ENCODE assay signal across 8 cellular contexts in the genomic region with DNA sequence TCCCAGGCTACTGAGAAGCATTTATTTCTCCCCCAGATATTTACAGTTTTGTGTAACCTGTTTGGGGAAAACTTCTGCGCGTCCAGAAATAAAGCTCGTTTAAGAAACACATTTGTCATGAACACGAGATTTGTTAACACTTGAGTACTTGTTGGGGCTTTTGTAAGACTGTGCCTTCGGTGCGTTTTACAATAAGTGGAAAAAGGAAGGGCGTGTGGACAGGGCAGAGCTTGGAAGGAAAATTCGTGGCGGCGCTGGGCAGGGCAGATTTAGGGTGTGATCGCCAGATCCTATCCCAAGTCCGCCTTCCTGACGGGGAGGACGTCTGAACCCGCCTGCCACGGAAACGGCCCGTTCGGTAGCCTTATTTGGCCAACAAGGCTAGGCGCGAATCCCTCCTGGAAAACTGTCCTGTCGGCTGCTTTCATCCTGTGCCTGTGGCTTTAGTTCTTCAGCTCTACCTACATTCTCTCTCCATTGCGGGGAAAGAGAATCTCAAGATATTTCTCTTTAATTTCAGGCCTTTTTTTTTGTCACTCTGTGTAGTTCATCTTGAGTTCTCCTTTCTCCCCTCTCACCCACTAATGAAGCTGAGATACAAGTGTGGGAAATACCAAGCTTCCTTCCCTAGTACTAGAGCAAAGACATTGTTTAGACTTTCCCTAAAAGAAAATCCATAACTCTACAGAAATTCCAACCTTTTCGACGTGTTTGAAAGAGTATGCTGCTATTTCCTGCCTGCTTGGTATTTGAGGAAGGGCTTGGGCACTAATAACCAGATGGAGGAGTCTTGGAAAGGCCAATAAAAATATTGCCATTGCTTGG. TPM values are rescaled to one million over a fixed set of nuclear protein-coding genes. Genes with fewer than 3 reads are reported as not detected.
DNase-seq lines count a peak whose midpoint lies in the region; ATAC-seq and TF ChIP-seq lines count a peak whose summit lies in the region.

No MANE protein-coding gene starts in this region.

- POLR2A ChIA-PET in AG04450 (lab: Yijun Ruan, JAX): no interaction called here
- POLR2A ChIA-PET in SK-N-SH (lab: Yijun Ruan, JAX): no interaction called here

- H3K79me2 ChIP-seq in SK-N-SH (ENCODE audit: insufficient read depth): peaks cover 60% of the 10 kb centered on the region

- DNase-seq in AG04450 (ENCODE audit: low read depth, low spot score): peak; percentile 63
- DNase-seq in SK-N-SH: peak; percentile 54
- peak; percentile 39 for DNase-seq in brain pericyte (ENCODE audit: low read depth, low spot score)
- no peak for DNase-seq in GM19240 (ENCODE audit: insufficient read length, low spot score)

- peak overlapping the region; percentile 63 for H2AFZ ChIP-seq in SK-N-SH (ENCODE audit: low read depth)

- no peaks in the 10 kb centered on the region for H3K27me3 ChIP-seq in AG04450 (ENCODE audit: control insufficient read depth, insufficient read depth, low read length)
- no peaks in the 10 kb centered on the region for H3K27me3 ChIP-seq in SK-N-SH (ENCODE audit: insufficient read depth)
- no peaks in the 10 kb centered on the region for H3K27me3 ChIP-seq in rectal smooth muscle tissue (ENCODE audit: control insufficient read depth, insufficient read depth, low read length)

- peak overlapping the region; percentile 87 for H3K4me3 ChIP-seq in AG04450 (ENCODE audit: low read depth, low read length)
- peak overlapping the region; percentile 86 to 93 for H3K4me3 ChIP-seq in SK-N-SH (ENCODE audit: low read depth in 2 of 2, low read length in 1 of 2)
- H3K4me3 ChIP-seq in iPS-11a (ENCODE audit: low read depth, low read length): peak overlapping the region; percentile 78
- H3K4me3 ChIP-seq in rectal smooth muscle tissue (ENCODE audit: low read length): peak overlapping the region; percentile 93

- peaks cover under 1% of the 10 kb centered on the region for H3F3A ChIP-seq in SK-N-SH (replicated peaks; ENCODE audit: insufficient read depth)

- 2% methylated on average over 22 of the region's 25 CpGs for WGBS in SK-N-SH (ENCODE audit: low lambda C conversion rate)

- CTCF ChIA-PET in AG04450 (lab: Charles Lee) (interaction anchor here (0.6 to 1.7 kb wide), 5 partner anchors 9 to 630 kb away, joined by 3 to 10 read pairs (median 5); no protein-coding TSS in a partner anchor), SK-N-SH (lab: Yijun Ruan, JAX) (interaction anchor here (0.6 to 2.2 kb wide), 4 partner anchors 10 to 94 kb away, joined by 3 to 6 read pairs (median 4); no protein-coding TSS in a partner anchor)

- peak overlapping the region; percentile 86 for H3K4me2 ChIP-seq in SK-N-SH

- H3K27ac ChIP-seq in AG04450 (ENCODE audit: low read depth, low read length) (peak overlapping the region; percentile 74), SK-N-SH (ENCODE audit: low read depth in 2 of 2, low read length in 1 of 2) (peak overlapping the region; percentile 73 to 84), rectal smooth muscle tissue (ENCODE audit: low read depth, low read length) (peak overlapping the region; percentile 92)

- H3K36me3 ChIP-seq in SK-N-SH (replicated peaks in 1 of 2; ENCODE audit: control insufficient read depth in 1 of 2, insufficient read depth in 2 of 2, low read length in 1 of 2) (peaks cover 14 to 26% of the 10 kb centered on the region in 2 experiments), rectal smooth muscle tissue (ENCODE audit: control insufficient read depth, insufficient read depth, low read length) (peaks cover 1% of the 10 kb centered on the region)

- no peaks in the 10 kb centered on the region for H3K9me3 ChIP-seq in AG04450 (ENCODE audit: control insufficient read depth, insufficient read depth, low read length)
- H3K9me3 ChIP-seq in SK-N-SH: no peaks in the 10 kb centered on the region

- H3K9ac ChIP-seq in SK-N-SH: peak overlapping the region; percentile 85
- peak overlapping the region; percentile 97 for H3K9ac ChIP-seq in rectal smooth muscle tissue (ENCODE audit: low read length)

- H3K9me2 ChIP-seq in SK-N-SH: no peaks in the 10 kb centered on the region

- no peak for TF ChIP-seq EP300 in SK-N-SH (IDR thresholded peaks at IDR 0.05; ENCODE audit: borderline replicate concordance in 1 of 2, low read depth in 1 of 2, low read length in 1 of 2)

- peaks cover 5 to 14% of the 10 kb centered on the region in 2 experiments; a peak in 3 of 4 replicates for H3K4me1 ChIP-seq in SK-N-SH (ENCODE audit: control insufficient read depth in 1 of 2, insufficient read depth in 2 of 2, low read depth in 1 of 2, low read length in 1 of 2)
- peaks cover 18% of the 10 kb centered on the region for H3K4me1 ChIP-seq in rectal smooth muscle tissue (ENCODE audit: control insufficient read depth, insufficient read depth, low read length)

- peaks cover 23% of the 10 kb centered on the region for H4K20me1 ChIP-seq in SK-N-SH (ENCODE audit: insufficient read depth)

- no peak for TF ChIP-seq CTCF in AG04450 (IDR thresholded peaks at IDR 0.05; ENCODE audit: low read depth, low read length)
- no peak for TF ChIP-seq CTCF in SK-N-SH (IDR thresholded peaks at IDR 0.05)

- ATAC-seq in GM18505 (IDR thresholded peaks at IDR 0.05; ENCODE audit: unreplicated experiment) (peak; percentile 2), HG03520 (IDR thresholded peaks at IDR 0.05; ENCODE audit: unreplicated experiment) (peak; percentile 4)

- no peak for TF ChIP-seq POLR2A in GM18505 (IDR thresholded peaks at IDR 0.05; ENCODE audit: borderline replicate concordance, extremely low read depth, insufficient read depth, insufficient read length)

- TF ChIP-seq RAD21 in SK-N-SH (IDR thresholded peaks at IDR 0.05; ENCODE audit: low read length): no peak

TF ChIP-seq in SK-N-SH, 30 proteins besides CTCF, POLR2A, EP300 and RAD21 (continues in another document):
- TF ChIP-seq POLR2AphosphoS5 (IDR thresholded peaks at IDR 0.05; ENCODE audit: low read depth, low read length): no peak
- TF ChIP-seq, protein P1, sequence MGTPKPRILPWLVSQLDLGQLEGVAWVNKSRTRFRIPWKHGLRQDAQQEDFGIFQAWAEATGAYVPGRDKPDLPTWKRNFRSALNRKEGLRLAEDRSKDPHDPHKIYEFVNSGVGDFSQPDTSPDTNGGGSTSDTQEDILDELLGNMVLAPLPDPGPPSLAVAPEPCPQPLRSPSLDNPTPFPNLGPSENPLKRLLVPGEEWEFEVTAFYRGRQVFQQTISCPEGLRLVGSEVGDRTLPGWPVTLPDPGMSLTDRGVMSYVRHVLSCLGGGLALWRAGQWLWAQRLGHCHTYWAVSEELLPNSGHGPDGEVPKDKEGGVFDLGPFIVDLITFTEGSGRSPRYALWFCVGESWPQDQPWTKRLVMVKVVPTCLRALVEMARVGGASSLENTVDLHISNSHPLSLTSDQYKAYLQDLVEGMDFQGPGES (IDR thresholded peaks at IDR 0.05; ENCODE audit: low read depth, low read length): no peak
- no peak for TF ChIP-seq EZH2phosphoT487 (IDR thresholded peaks at IDR 0.05; ENCODE audit: borderline replicate concordance, low read depth)
- no peak for TF ChIP-seq GABPA (IDR thresholded peaks at IDR 0.05; ENCODE audit: low read depth)
- no peak for TF ChIP-seq NRF1 (IDR thresholded peaks at IDR 0.05; ENCODE audit: low read depth, low read length)
- TF ChIP-seq GATA2 (CRISPR knock-in tag; IDR thresholded peaks at IDR 0.05): no peak
- no peak for TF ChIP-seq RCOR1 (IDR thresholded peaks at IDR 0.05; ENCODE audit: low read length)
- TF ChIP-seq, protein P2, sequence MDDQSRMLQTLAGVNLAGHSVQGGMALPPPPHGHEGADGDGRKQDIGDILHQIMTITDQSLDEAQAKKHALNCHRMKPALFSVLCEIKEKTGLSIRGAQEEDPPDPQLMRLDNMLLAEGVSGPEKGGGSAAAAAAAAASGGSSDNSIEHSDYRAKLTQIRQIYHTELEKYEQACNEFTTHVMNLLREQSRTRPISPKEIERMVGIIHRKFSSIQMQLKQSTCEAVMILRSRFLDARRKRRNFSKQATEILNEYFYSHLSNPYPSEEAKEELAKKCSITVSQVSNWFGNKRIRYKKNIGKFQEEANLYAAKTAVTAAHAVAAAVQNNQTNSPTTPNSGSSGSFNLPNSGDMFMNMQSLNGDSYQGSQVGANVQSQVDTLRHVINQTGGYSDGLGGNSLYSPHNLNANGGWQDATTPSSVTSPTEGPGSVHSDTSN (IDR thresholded peaks at IDR 0.05): no peak
- TF ChIP-seq FOSL2 (IDR thresholded peaks at IDR 0.05; ENCODE audit: borderline replicate concordance, low read depth): no peak
- no peak for TF ChIP-seq RFX5 (IDR thresholded peaks at IDR 0.05; ENCODE audit: low read length)
- no peak for TF ChIP-seq YY1 (IDR thresholded peaks at IDR 0.05; ENCODE audit: low read depth)
- TF ChIP-seq, protein P3, sequence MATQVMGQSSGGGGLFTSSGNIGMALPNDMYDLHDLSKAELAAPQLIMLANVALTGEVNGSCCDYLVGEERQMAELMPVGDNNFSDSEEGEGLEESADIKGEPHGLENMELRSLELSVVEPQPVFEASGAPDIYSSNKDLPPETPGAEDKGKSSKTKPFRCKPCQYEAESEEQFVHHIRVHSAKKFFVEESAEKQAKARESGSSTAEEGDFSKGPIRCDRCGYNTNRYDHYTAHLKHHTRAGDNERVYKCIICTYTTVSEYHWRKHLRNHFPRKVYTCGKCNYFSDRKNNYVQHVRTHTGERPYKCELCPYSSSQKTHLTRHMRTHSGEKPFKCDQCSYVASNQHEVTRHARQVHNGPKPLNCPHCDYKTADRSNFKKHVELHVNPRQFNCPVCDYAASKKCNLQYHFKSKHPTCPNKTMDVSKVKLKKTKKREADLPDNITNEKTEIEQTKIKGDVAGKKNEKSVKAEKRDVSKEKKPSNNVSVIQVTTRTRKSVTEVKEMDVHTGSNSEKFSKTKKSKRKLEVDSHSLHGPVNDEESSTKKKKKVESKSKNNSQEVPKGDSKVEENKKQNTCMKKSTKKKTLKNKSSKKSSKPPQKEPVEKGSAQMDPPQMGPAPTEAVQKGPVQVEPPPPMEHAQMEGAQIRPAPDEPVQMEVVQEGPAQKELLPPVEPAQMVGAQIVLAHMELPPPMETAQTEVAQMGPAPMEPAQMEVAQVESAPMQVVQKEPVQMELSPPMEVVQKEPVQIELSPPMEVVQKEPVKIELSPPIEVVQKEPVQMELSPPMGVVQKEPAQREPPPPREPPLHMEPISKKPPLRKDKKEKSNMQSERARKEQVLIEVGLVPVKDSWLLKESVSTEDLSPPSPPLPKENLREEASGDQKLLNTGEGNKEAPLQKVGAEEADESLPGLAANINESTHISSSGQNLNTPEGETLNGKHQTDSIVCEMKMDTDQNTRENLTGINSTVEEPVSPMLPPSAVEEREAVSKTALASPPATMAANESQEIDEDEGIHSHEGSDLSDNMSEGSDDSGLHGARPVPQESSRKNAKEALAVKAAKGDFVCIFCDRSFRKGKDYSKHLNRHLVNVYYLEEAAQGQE (IDR thresholded peaks at IDR 0.05; ENCODE audit: low read depth, low read length): no peak
- no peak; the same call in 1 of the 2 replicates for TF ChIP-seq TEAD4 (IDR thresholded peaks at IDR 0.05; ENCODE audit: borderline replicate concordance, insufficient read depth)
- no peak for TF ChIP-seq FOXM1 (IDR thresholded peaks at IDR 0.05; ENCODE audit: low read depth)

RNA-seq across cellular contexts. Expression of a gene that starts 0.9 kb away (rescaled TPM):
- polyA plus RNA-seq in AG04450 (2011; rRNA removed) (79.6 and 81.5 TPM in 2 replicates), SK-N-SH (2012; rRNA removed) (36.7 and 39.2 TPM in 2 replicates)
- 154 and 191 TPM in 2 replicates for polyA minus RNA-seq in AG04450 (2011; rRNA and poly(A)+ RNA removed)
- 24.7 and 31.6 TPM in 2 replicates for polyA plus RNA-seq in SK-N-SH (2012; cell fraction: cytosol; rRNA removed)
- 31.7 and 51.1 TPM in 2 replicates for polyA plus RNA-seq in SK-N-SH (2012; cell fraction: nucleus; rRNA removed)
